ENCODE assay signal across 24 cellular contexts in genomic region chr21:36821032-36821299, GRCh38.
"Had no signal": no experiment of that assay in that cellular context is flagged by ENCODE, and none has a peak within 500 bp of the region (broad histone marks: within the 10 kb centered on the region; RNA-seq: fewer than 3 reads in every experiment).

No MANE protein-coding gene starts in this region.

- H3K9me3 ChIP-seq: left ventricle myocardium inferior, pancreas, prostate gland, stomach, testis, thyroid gland, transverse colon, upper lobe of left lung, vagina had no signal

- DNase-seq: islet precursor cell; left ventricle myocardium inferior; mesendoderm; naive B cell; natural killer cell; nephron progenitor cell; posterior cingulate gyrus; retina; stimulated activated CD4-positive, alpha-beta T cell treated with anti-CD3 and anti-CD28 coated beads, Interleukin-12 subunit alpha, Interleukin-12 subunit beta, amount 100 ng/mL, for 4 hours; stimulated activated CD4-positive, alpha-beta T cell treated with anti-CD3 and anti-CD28 coated beads, Interleukin-15, amount 100 ng/mL, for 24 hours; stimulated activated CD4-positive, alpha-beta T cell treated with anti-CD3 and anti-CD28 coated beads, Interleukin-2, amount 100 ng/mL, for 24 hours; stimulated activated CD4-positive, alpha-beta T cell treated with anti-CD3 and anti-CD28 coated beads, Interleukin-4, amount 100 ng/mL, for 1 hour; stimulated activated naive B cell treated with anti-CD40 and anti-IgM and Interleukin-4, amounts not matched to agents 10 μg/mL and 1 μg/mL and 100 μg/mL, for 72 hours; stimulated activated naive CD8-positive, alpha-beta T cell treated with anti-CD3 and anti-CD28 coated beads, Interleukin-15, Interleukin-2, amounts not matched to agents 100 U/mL and 50 U/mL, for 24 hours; stomach; testis; thyroid gland; transverse colon had no signal

- H3K27me3 ChIP-seq: pancreas, stomach, testis, thyroid gland, transverse colon, upper lobe of left lung, vagina had no signal

- H3K4me3 ChIP-seq: left ventricle myocardium inferior, lung, pancreas, prostate gland, skin epidermis, stomach, testis, thyroid gland, transverse colon, upper lobe of left lung, vagina had no signal

- H3K36me3 ChIP-seq: left ventricle myocardium inferior, pancreas, prostate gland, thyroid gland, transverse colon, vagina had no signal

- H3K27ac ChIP-seq: left ventricle myocardium inferior, pancreas, prostate gland, skin epidermis, stomach, testis, thyroid gland, transverse colon, upper lobe of left lung, vagina had no signal

- H3K4me1 ChIP-seq: left ventricle myocardium inferior, pancreas, prostate gland, stomach, testis, thyroid gland, transverse colon, upper lobe of left lung, vagina had no signal

- FAIRE-seq: pancreas had no signal
